In genomic region chr3:32487781-32488526, GRCh38 we compare ENCODE assay signal across 21 cellular contexts.
"Had no signal": no experiment of that assay in that cellular context is flagged by ENCODE, and none has a peak within 500 bp of the region (broad histone marks: within the 10 kb centered on the region; RNA-seq: fewer than 3 reads in every experiment).

No MANE protein-coding gene starts in this region.

- H3K4me3 Mint-ChIP-seq: activated naive CD4-positive, alpha-beta T cell treated with anti-CD3 and anti-CD28 coated beads, Interleukin-2, amount 10 ng/mL, durations not matched to agents 7 days and 5 days; dendritic cell treated with granulocyte-macrophage colony-stimulating factor and Interleukin-4, amounts not matched to agents 40 ng/mL and 50 ng/mL, for 4 days; effector memory CD8-positive, alpha-beta T cell; neural progenitor cell; stimulated activated naive B cell treated with anti-CD40 and anti-IgM and Interleukin-4, amounts not matched to agents 10 μg/mL and 1 μg/mL and 100 μg/mL, for 72 hours; T-helper 1 cell treated with Interleukin-12 subunit alpha and Interleukin-12 subunit beta and Interleukin-4 antibody, amounts not matched to agents 30 μg/mL and 1 μg/mL, for 36 hours had no signal

- H2AFZ ChIP-seq: neural progenitor cell had no signal

- H3K36me3 ChIP-seq: neural progenitor cell, ovary, uterus had no signal

- H3K27me3 Mint-ChIP-seq: activated naive CD4-positive, alpha-beta T cell treated with anti-CD3 and anti-CD28 coated beads, Interleukin-2, amount 10 ng/mL, durations not matched to agents 7 days and 5 days; dendritic cell treated with granulocyte-macrophage colony-stimulating factor and Interleukin-4, amounts not matched to agents 40 ng/mL and 50 ng/mL, for 4 days; effector memory CD8-positive, alpha-beta T cell; stimulated activated naive B cell treated with anti-CD40 and anti-IgM and Interleukin-4, amounts not matched to agents 10 μg/mL and 1 μg/mL and 100 μg/mL, for 72 hours had no signal

- H3K9ac ChIP-seq: neural progenitor cell had no signal

- H3K4me1 Mint-ChIP-seq: neural progenitor cell had no signal

- H3K4me3 ChIP-seq: adrenal gland, neural progenitor cell, ovary, right lobe of liver, SJSA1, uterus had no signal

- H3K4me1 ChIP-seq: foreskin keratinocyte, neural progenitor cell, uterus had no signal

- H3K27ac ChIP-seq: adrenal gland, foreskin keratinocyte, neural progenitor cell, ovary, right lobe of liver, SJSA1, uterus, WERI-Rb-1 had no signal

- ATAC-seq: effector memory CD8-positive, alpha-beta T cell; foreskin keratinocyte; right lobe of liver; stimulated activated naive B cell treated with anti-CD40 and anti-IgM and Interleukin-4, amounts not matched to agents 10 μg/mL and 1 μg/mL and 100 μg/mL, for 72 hours had no signal

- DNase-seq: activated CD4-positive, alpha-beta T cell treated with anti-CD3 and anti-CD28 coated beads, Interleukin-2, amount 50 U/mL, for 48 hours; activated naive CD4-positive, alpha-beta T cell treated with anti-CD3 and anti-CD28 coated beads, Interleukin-2, amount 10 ng/mL, durations not matched to agents 7 days and 5 days; activated T-cell treated with anti-CD3 and anti-CD28 coated beads for 4 hours; adrenal gland; cerebellar nuclear complex; effector memory CD8-positive, alpha-beta T cell; foreskin keratinocyte; glutamatergic neuron; hippocampal formation; islet precursor cell; mammary epithelial cell; ovary; right lobe of liver; stimulated activated CD4-positive, alpha-beta T cell treated with anti-CD3 and anti-CD28 coated beads, Interleukin-4, amount 100 ng/mL, for 4 hours; stimulated activated naive B cell treated with anti-CD40 and anti-IgM and Interleukin-4, amounts not matched to agents 10 μg/mL and 1 μg/mL and 100 μg/mL, for 72 hours; uterus; WERI-Rb-1 had no signal

- H3K9me3 Mint-ChIP-seq: activated naive CD4-positive, alpha-beta T cell treated with anti-CD3 and anti-CD28 coated beads, Interleukin-2, amount 10 ng/mL, durations not matched to agents 7 days and 5 days; dendritic cell treated with granulocyte-macrophage colony-stimulating factor and Interleukin-4, amounts not matched to agents 40 ng/mL and 50 ng/mL, for 4 days; effector memory CD8-positive, alpha-beta T cell; neural progenitor cell; T-helper 1 cell treated with Interleukin-12 subunit alpha and Interleukin-12 subunit beta and Interleukin-4 antibody, amounts not matched to agents 30 μg/mL and 1 μg/mL, for 36 hours had no signal

- H3K4me2 ChIP-seq: neural progenitor cell had no signal

- H3K27ac Mint-ChIP-seq: activated naive CD4-positive, alpha-beta T cell treated with anti-CD3 and anti-CD28 coated beads, Interleukin-2, amount 10 ng/mL, durations not matched to agents 7 days and 5 days; dendritic cell treated with granulocyte-macrophage colony-stimulating factor and Interleukin-4, amounts not matched to agents 40 ng/mL and 50 ng/mL, for 4 days; neural progenitor cell; stimulated activated naive B cell treated with anti-CD40 and anti-IgM and Interleukin-4, amounts not matched to agents 10 μg/mL and 1 μg/mL and 100 μg/mL, for 72 hours; T-helper 1 cell treated with Interleukin-12 subunit alpha and Interleukin-12 subunit beta and Interleukin-4 antibody, amounts not matched to agents 30 μg/mL and 1 μg/mL, for 36 hours had no signal

- H3K9me3 ChIP-seq: adrenal gland, ovary, right lobe of liver, SJSA1, uterus had no signal

- H3K27me3 ChIP-seq: adrenal gland, foreskin keratinocyte, neural progenitor cell, ovary, right lobe of liver, SJSA1, uterus had no signal
